ENCODE assay signal across 17 cellular contexts in the genomic region with DNA sequence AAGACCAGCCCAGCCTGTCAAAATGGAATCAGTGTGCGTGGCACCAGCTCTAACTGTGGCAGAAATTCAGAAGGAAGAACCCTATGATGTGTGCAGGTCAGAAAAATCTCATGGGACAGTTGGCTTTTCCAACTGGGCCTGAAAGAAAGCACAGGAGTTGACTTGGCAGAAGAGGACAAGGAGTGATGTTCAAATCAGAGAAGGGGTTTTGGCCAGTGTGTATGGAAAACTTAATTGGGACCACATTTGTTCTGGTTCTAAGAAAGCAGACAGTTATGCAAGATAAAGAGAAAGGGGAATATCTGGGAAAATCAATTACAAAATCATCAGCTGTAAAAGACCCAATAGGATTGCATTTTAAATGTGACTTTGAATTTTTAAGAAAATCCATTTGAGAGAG.
A peak's percentile ranks its signal among the peaks of the same experiment; 100 is the strongest.
DNase-seq lines count a peak whose midpoint lies in the region; ATAC-seq and TF ChIP-seq lines count a peak whose summit lies in the region.
"Had no signal": no experiment of that assay in that cellular context is flagged by ENCODE, and none has a peak within 500 bp of the region (broad histone marks: within the 10 kb centered on the region; RNA-seq: fewer than 3 reads in every experiment).

No MANE protein-coding gene starts in this region.

- peak; percentile 34 to 85 for TF ChIP-seq EP300 in tibial nerve (IDR thresholded peaks at IDR 0.05)

- H3K27me3 Mint-ChIP-seq in MCF 10A (ENCODE audit: insufficient read depth, unreplicated experiment): no peaks in the 10 kb centered on the region
- H3K27me3 Mint-ChIP-seq: CD8-positive, alpha-beta memory T cell had no signal

- no peaks in the 10 kb centered on the region for H3K4me1 ChIP-seq in breast epithelium
- H3K4me1 ChIP-seq in tibial nerve: no peaks in the 10 kb centered on the region
- H3K4me1 ChIP-seq: BLaER1, Caco-2, HAP-1 had no signal

- peaks cover 19% of the 10 kb centered on the region for H3K36me3 Mint-ChIP-seq in MCF 10A (ENCODE audit: insufficient read depth, unreplicated experiment)
- H3K36me3 Mint-ChIP-seq: CD8-positive, alpha-beta memory T cell had no signal

- 57 to 60% methylated on average over 1 of the region's 1 CpG for WGBS in tibial nerve, 2 donors

- no peak overlapping the region for H3K27ac Mint-ChIP-seq in MCF 10A (ENCODE audit: low read depth, unreplicated experiment)
- H3K27ac Mint-ChIP-seq: CD8-positive, alpha-beta memory T cell had no signal

- POLR2A ChIA-PET in MCF 10A (lab: Yijun Ruan, JAX): interaction anchor here (1.2 to 1.3 kb wide), 2 partner anchors 10 to 25 kb away, joined by 3 to 4 read pairs; no protein-coding TSS in a partner anchor

- intact Hi-C loops in breast epithelium (cut with DNase I; ENCODE audit: low total_unique reads): no loop called here
- intact Hi-C loops in MCF 10A (cut with micrococcal nuclease): no loop called here

- CTCF ChIA-PET in MCF 10A (lab: Yijun Ruan, JAX): interaction anchor here (0.6 to 0.8 kb wide), 2 partner anchors 11 to 32 kb away, joined by 3 to 4 read pairs; no protein-coding TSS in a partner anchor

- H3K27ac ChIP-seq in breast epithelium: peak overlapping the region; percentile 20 to 69
- peak overlapping the region in 1 of 4 donors; percentile 56 for H3K27ac ChIP-seq in tibial nerve
- H3K27ac ChIP-seq: 22Rv1, BLaER1, HL-60 had no signal

- no peaks in the 10 kb centered on the region for H3K36me3 ChIP-seq in breast epithelium
- H3K36me3 ChIP-seq in tibial nerve: no peaks in the 10 kb centered on the region
- H3K36me3 ChIP-seq: BLaER1, HAP-1 had no signal

- H3K4me3 ChIP-seq in breast epithelium: no peak overlapping the region
- H3K4me3 ChIP-seq in tibial nerve: no peak overlapping the region
- H3K4me3 ChIP-seq: BLaER1, HAP-1 had no signal

- no peak for TF ChIP-seq POLR2A in breast epithelium (IDR thresholded peaks at IDR 0.05)
- TF ChIP-seq POLR2A in tibial nerve (IDR thresholded peaks at IDR 0.05): no peak

- no TSS peak for BruUV-seq in MCF 10A (replicated peaks; lab: Mats Ljungman, UMichigan)

- H3K27me3 ChIP-seq in breast epithelium (no peaks in the 10 kb centered on the region), tibial nerve (no peaks in the 10 kb centered on the region)
- H3K27me3 ChIP-seq: BLaER1 had no signal

- peaks cover 19% of the 10 kb centered on the region for H3K4me1 Mint-ChIP-seq in MCF 10A (ENCODE audit: insufficient read depth, unreplicated experiment)
- H3K4me1 Mint-ChIP-seq: CD8-positive, alpha-beta memory T cell had no signal

- DNase-seq in breast epithelium (ENCODE audit: low spot score in 2 of 2) (no peak), MCF 10A (ENCODE audit: unreplicated experiment) (no peak), fibroblast of the conjunctiva (ENCODE audit: low read depth) (peak; percentile 49), tibial nerve (ENCODE audit: low spot score in 2 of 2) (peak in 1 of 2 donors; percentile 61), dedifferentiated amniotic fluid mesenchymal stem cell (ENCODE audit: extremely low spot score) (no peak), SW 1271 (lab: John Stamatoyannopoulos, UW) (no peak)
- DNase-seq in activated CD4-positive, alpha-beta T cell treated with anti-CD3 and anti-CD28 coated beads for 4 hours: no peak
- DNase-seq: AML-193; Caco-2; CD8-positive, alpha-beta memory T cell; DND-41; GDM1 had no signal

- no peaks in the 10 kb centered on the region for H3K9me3 Mint-ChIP-seq in MCF 10A (ENCODE audit: unreplicated experiment)

- ATAC-seq in HG03378 (IDR thresholded peaks at IDR 0.05; ENCODE audit: unreplicated experiment): no peak

- TF ChIP-seq CTCF in breast epithelium (IDR thresholded peaks at IDR 0.05) (no peak), MCF 10A (IDR thresholded peaks at IDR 0.05; ENCODE audit: unreplicated experiment) (no peak), tibial nerve (IDR thresholded peaks at IDR 0.05) (no peak)

- H3K4me3 Mint-ChIP-seq in MCF 10A (ENCODE audit: unreplicated experiment): no peak overlapping the region

- no peaks in the 10 kb centered on the region for H3K9me3 ChIP-seq in breast epithelium
- H3K9me3 ChIP-seq in tibial nerve: no peaks in the 10 kb centered on the region
- H3K9me3 ChIP-seq: BLaER1, Caco-2, HAP-1 had no signal
